Comparison of ENCODE assay signal across 17 cellular contexts in genomic region chr12:103547929-103548328, GRCh38. TPM values are rescaled to one million over a fixed set of nuclear protein-coding genes. Genes with fewer than 3 reads are reported as not detected.
DNase-seq lines count a peak whose midpoint lies in the region; ATAC-seq and TF ChIP-seq lines count a peak whose summit lies in the region.
"Had no signal": no experiment of that assay in that cellular context is flagged by ENCODE, and none has a peak within 500 bp of the region (broad histone marks: within the 10 kb centered on the region; RNA-seq: fewer than 3 reads in every experiment).

No MANE protein-coding gene starts in this region.

- no peak overlapping the region for H3K4me3 Mint-ChIP-seq in activated CD4-positive, alpha-beta T cell treated with anti-CD3 and anti-CD28 coated beads for 36 hours
- H3K4me3 Mint-ChIP-seq: CD4-positive, alpha-beta T cell; immature natural killer cell had no signal

- no peaks in the 10 kb centered on the region for H3K9me2 ChIP-seq in PC-3 (replicated peaks; ENCODE audit: low read length)

- H3F3A ChIP-seq in PC-3 (ENCODE audit: low read length, unreplicated experiment), result no peaks in the 10 kb centered on the region

- H3K27ac ChIP-seq in PC-3 (ENCODE audit: low read length) (peak overlapping the region; percentile 68), brain microvascular endothelial cell (no peak overlapping the region)
- H3K27ac ChIP-seq: cardiac muscle cell, parathyroid adenoma had no signal

- DNase-seq in COLO668 (lab: John Stamatoyannopoulos, UW; ENCODE audit: unreplicated experiment) (peak; percentile 73), LNCaP clone FGC (ENCODE audit: low read depth) (no peak), NCI-H2107 (lab: John Stamatoyannopoulos, UW) (peak; percentile 69), PC-3 (no peak), brain microvascular endothelial cell (no peak), GM10248 (ENCODE audit: extremely low spot score) (no peak), 8988T (no peak)
- no peak for DNase-seq in activated CD4-positive, alpha-beta T cell treated with anti-CD3 and anti-CD28 coated beads for 36 hours

- H3K27me3 ChIP-seq in PC-3 (ENCODE audit: low read length) (no peaks in the 10 kb centered on the region), brain microvascular endothelial cell (replicated peaks) (no peaks in the 10 kb centered on the region)
- H3K27me3 ChIP-seq: cardiac muscle cell had no signal

- POLR2A ChIA-PET in PC-3 (lab: Charles Lee; ENCODE audit: unreplicated experiment), result no interaction called here
- POLR2A ChIA-PET in activated CD4-positive, alpha-beta T cell treated with anti-CD3 and anti-CD28 coated beads for 36 hours (lab: Charles Lee), result no interaction called here
- POLR2A ChIA-PET in GM10248 (lab: Yijun Ruan, JAX), result no interaction called here

- H4K20me1 ChIP-seq in PC-3 (ENCODE audit: low read length), result no peaks in the 10 kb centered on the region

- H3K4me3 ChIP-seq in LNCaP clone FGC (ENCODE audit: low read depth, low read length) (no peak overlapping the region), PC-3 (ENCODE audit: low read length) (no peak overlapping the region), brain microvascular endothelial cell (ENCODE audit: low read depth, low read length) (no peak overlapping the region)
- H3K4me3 ChIP-seq: cardiac muscle cell had no signal

- H3K9me3 ChIP-seq in PC-3 (ENCODE audit: low read length), result no peaks in the 10 kb centered on the region

- H3K79me2 ChIP-seq in PC-3 (ENCODE audit: low read length), result no peaks in the 10 kb centered on the region
- H3K79me2 ChIP-seq: parathyroid adenoma had no signal

- TF ChIP-seq CTCF in LNCaP clone FGC (IDR thresholded peaks at IDR 0.05; ENCODE audit: control insufficient read depth, extremely low read depth, insufficient read depth), result peak; percentile 50
- no peak for TF ChIP-seq CTCF in PC-3 (conservative IDR thresholded peaks at IDR 0.05; ENCODE audit: low read depth, low read length)
- no peak for TF ChIP-seq CTCF in brain microvascular endothelial cell (IDR thresholded peaks at IDR 0.05; ENCODE audit: low read depth, low read length, missing control alignments)
- no peak for TF ChIP-seq CTCF in GM10248 (IDR thresholded peaks at IDR 0.05; ENCODE audit: control extremely low read depth, extremely low read depth, low read depth, missing control alignments)

- in situ Hi-C loops in brain microvascular endothelial cell (cut with HindIII; ENCODE audit: low pct_ligation_motif_present, low sequenced_read_pairs), result loop anchor here (25.0 kb wide), 1 partner anchor 586 kb away; the partner anchor contains the start of gene ASCL1

- H3K4me1 ChIP-seq in PC-3 (ENCODE audit: insufficient read depth, low read length), result peaks cover 24% of the 10 kb centered on the region
- H3K4me1 ChIP-seq: parathyroid adenoma had no signal

- peaks cover 17% of the 10 kb centered on the region for H3K27me3 Mint-ChIP-seq in activated CD4-positive, alpha-beta T cell treated with anti-CD3 and anti-CD28 coated beads for 36 hours

- H3K27ac Mint-ChIP-seq in activated CD4-positive, alpha-beta T cell treated with anti-CD3 and anti-CD28 coated beads for 36 hours, result no peak overlapping the region
- H3K27ac Mint-ChIP-seq: activated T-helper 2 cell treated with anti-CD3 and anti-CD28 coated beads, Interferon-gamma antibody, Interleukin-2, Interleukin-4, amounts not matched to agents 10 μg/mL and 5 μg/mL and 100 μg/mL, durations not matched to agents 14 hours and 24 hours and 36 hours; CD4-positive, alpha-beta T cell; immature natural killer cell had no signal

- H3K36me3 ChIP-seq in PC-3 (ENCODE audit: low read depth, low read length) (no peaks in the 10 kb centered on the region), brain microvascular endothelial cell (replicated peaks) (no peaks in the 10 kb centered on the region)
- H3K36me3 ChIP-seq: cardiac muscle cell had no signal

- H2AFZ ChIP-seq in PC-3 (ENCODE audit: low read length), result peak overlapping the region; percentile 57; the same call in 1 of the 2 replicates
- H2AFZ ChIP-seq: parathyroid adenoma had no signal

- no peak for ATAC-seq in PC-3
- no peak for ATAC-seq in activated CD4-positive, alpha-beta T cell treated with anti-CD3 and anti-CD28 coated beads for 36 hours

- CTCF ChIA-PET in PC-3 (lab: Charles Lee), result interaction anchor here (0.9 to 1.4 kb wide), 3 partner anchors 51 to 665 kb away, joined by 3 to 7 read pairs (median 5); no protein-coding TSS in a partner anchor
- CTCF ChIA-PET in activated CD4-positive, alpha-beta T cell treated with anti-CD3 and anti-CD28 coated beads for 36 hours (lab: Charles Lee), result interaction anchor here (0.6 to 6.3 kb wide), 15 partner anchors 11 to 1574 kb away, joined by 3 to 52 read pairs (median 3); partner anchors contain the start of gene C12orf42
- CTCF ChIA-PET in GM10248 (lab: Yijun Ruan, JAX), result interaction anchor here (0.6 to 6.9 kb wide), 49 partner anchors 10 to 779 kb away, joined by 3 to 109 read pairs (median 5); partner anchors contain the start of genes C12orf42 and PAH

- H3K9me3 Mint-ChIP-seq in activated CD4-positive, alpha-beta T cell treated with anti-CD3 and anti-CD28 coated beads for 36 hours (ENCODE audit: low read depth), result no peaks in the 10 kb centered on the region
- H3K9me3 Mint-ChIP-seq: activated T-helper 2 cell treated with anti-CD3 and anti-CD28 coated beads, Interferon-gamma antibody, Interleukin-2, Interleukin-4, amounts not matched to agents 10 μg/mL and 5 μg/mL and 100 μg/mL, durations not matched to agents 14 hours and 24 hours and 36 hours; CD4-positive, alpha-beta T cell; immature natural killer cell had no signal

- no TSS peak for BruUV-seq in PC-3 (replicated peaks; lab: Mats Ljungman, UMichigan)

- peaks cover 5% of the 10 kb centered on the region for H3K4me1 Mint-ChIP-seq in activated CD4-positive, alpha-beta T cell treated with anti-CD3 and anti-CD28 coated beads for 36 hours
- H3K4me1 Mint-ChIP-seq: immature natural killer cell had no signal

- H3K9ac ChIP-seq in PC-3 (ENCODE audit: low read length), result peak overlapping the region; percentile 35
- H3K9ac ChIP-seq: parathyroid adenoma had no signal

- intact Hi-C loops in PC-3 (cut with micrococcal nuclease), result loop anchor here (1.0 to 5.0 kb wide), 7 partner anchors 52 to 1776 kb away; partner anchors contain the start of gene IGF1
- intact Hi-C loops in activated CD4-positive, alpha-beta T cell treated with anti-CD3 and anti-CD28 coated beads for 36 hours (cut with DNase I, micrococcal nuclease), result loop anchor here (1.0 to 2.0 kb wide), 6 partner anchors 43 to 1609 kb away; no protein-coding TSS in a partner anchor

- H3K36me3 Mint-ChIP-seq in activated CD4-positive, alpha-beta T cell treated with anti-CD3 and anti-CD28 coated beads for 36 hours (ENCODE audit: low read depth), result no peaks in the 10 kb centered on the region
- H3K36me3 Mint-ChIP-seq: immature natural killer cell had no signal

- H3K4me2 ChIP-seq in PC-3 (ENCODE audit: low read length), result peak overlapping the region; percentile 50

RNA-seq across cellular contexts. Expression of gene STAB2, which starts 39.1 kb away (rescaled TPM):
- not detected in 2 replicates for total RNA-seq in PC-3 (2014; rRNA removed)
- not detected for total RNA-seq in activated CD4-positive, alpha-beta T cell treated with anti-CD3 and anti-CD28 coated beads for 36 hours
- total RNA-seq: activated T-helper 2 cell treated with anti-CD3 and anti-CD28 coated beads, Interferon-gamma antibody, Interleukin-2, Interleukin-4, amounts not matched to agents 10 μg/mL and 5 μg/mL and 100 μg/mL, durations not matched to agents 14 hours and 24 hours and 36 hours; CD4-positive, alpha-beta T cell; RPMI7951 had no signal

RNA-seq across cellular contexts. Expression of gene C12orf42, which starts 52.2 kb away (rescaled TPM):
- total RNA-seq in PC-3 (2014; rRNA removed), result not detected in 2 replicates
- under 1 TPM in 1 of 2 experiments, not detected in 1; 0.23 TPM for total RNA-seq in activated CD4-positive, alpha-beta T cell treated with anti-CD3 and anti-CD28 coated beads for 36 hours
- total RNA-seq: activated T-helper 2 cell treated with anti-CD3 and anti-CD28 coated beads, Interferon-gamma antibody, Interleukin-2, Interleukin-4, amounts not matched to agents 10 μg/mL and 5 μg/mL and 100 μg/mL, durations not matched to agents 14 hours and 24 hours and 36 hours; cardiac muscle cell; dermis microvascular lymphatic vessel endothelial cell; esophagus mucosa; lower leg skin; RPMI7951 had no signal

Comparison
In these comparisons a context has a peak if more than half of its experiments do, and no peak if none do; other contexts are left out.
1. DNase-seq: peak in COLO668 (single experiment) and NCI-H2107 (single experiment); none in LNCaP clone FGC (single experiment), PC-3 (single experiment), activated CD4-positive, alpha-beta T cell treated with anti-CD3 and anti-CD28 coated beads for 36 hours (single experiment), brain microvascular endothelial cell (single experiment), GM10248 (single experiment) and 8988T (single experiment).